19 cellular contexts compared by ENCODE assay signal in the genomic region with DNA sequence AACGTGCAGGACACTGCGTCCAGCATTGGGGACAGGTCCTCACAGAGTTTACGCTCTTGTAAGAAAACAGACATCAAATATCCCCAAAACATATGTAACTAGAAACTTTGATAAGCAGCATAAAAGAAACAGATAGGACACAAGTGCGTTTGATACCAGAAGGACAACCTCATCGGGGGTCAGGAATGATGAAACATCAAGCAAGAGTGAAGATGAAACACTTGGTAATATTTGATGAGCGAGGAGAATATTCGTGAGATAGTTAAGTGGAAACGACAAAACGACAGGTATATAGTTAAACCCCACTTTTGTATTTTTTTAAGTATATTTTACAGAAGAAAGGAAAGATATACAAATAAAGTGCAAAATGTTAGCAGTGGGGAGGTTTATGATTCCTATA.
"Had no signal": no experiment of that assay in that cellular context is flagged by ENCODE, and none has a peak within 500 bp of the region (broad histone marks: within the 10 kb centered on the region; RNA-seq: fewer than 3 reads in every experiment).

No MANE protein-coding gene starts in this region.

- H3K27ac Mint-ChIP-seq: naive thymus-derived CD4-positive, alpha-beta T cell; stimulated activated naive B cell treated with anti-CD40 and anti-IgM and Interleukin-4, amounts not matched to agents 10 μg/mL and 1 μg/mL and 100 μg/mL, for 72 hours; stimulated activated naive CD8-positive, alpha-beta T cell treated with anti-CD3 and anti-CD28 coated beads, Interleukin-15, amount 100 ng/mL, for 72 hours had no signal

- H3K4me1 Mint-ChIP-seq: naive thymus-derived CD4-positive, alpha-beta T cell; stimulated activated naive B cell treated with anti-CD40 and anti-IgM and Interleukin-4, amounts not matched to agents 10 μg/mL and 1 μg/mL and 100 μg/mL, for 72 hours; stimulated activated naive CD8-positive, alpha-beta T cell treated with anti-CD3 and anti-CD28 coated beads, Interleukin-15, amount 100 ng/mL, for 72 hours had no signal

- H3K9me3 Mint-ChIP-seq: stimulated activated naive B cell treated with anti-CD40 and anti-IgM and Interleukin-4, amounts not matched to agents 10 μg/mL and 1 μg/mL and 100 μg/mL, for 72 hours; stimulated activated naive CD8-positive, alpha-beta T cell treated with anti-CD3 and anti-CD28 coated beads, Interleukin-15, amount 100 ng/mL, for 72 hours had no signal

- H3K9me3 ChIP-seq: esophagus muscularis mucosa, gastrocnemius medialis, heart right ventricle, left ventricle myocardium inferior, lower lobe of right lung, neutrophil, right atrium auricular region, sigmoid colon had no signal

- DNase-seq: effector memory CD4-positive, alpha-beta T cell; gastrocnemius medialis; heart right ventricle; hypothalamus; left cardiac atrium; left ventricle myocardium inferior; lower lobe of right lung; mesenchymal stem cell; naive thymus-derived CD4-positive, alpha-beta T cell; sigmoid colon; stimulated activated CD4-positive, alpha-beta T cell treated with anti-CD3 and anti-CD28 coated beads, Interleukin-2, amount 100 ng/mL, for 24 hours; stimulated activated CD4-positive, alpha-beta T cell treated with anti-CD3 and anti-CD28 coated beads, Interleukin-4, amount 100 ng/mL, for 4 hours; stimulated activated naive B cell treated with anti-CD40 and anti-IgM and Interleukin-4, amounts not matched to agents 10 μg/mL and 1 μg/mL and 100 μg/mL, for 72 hours; stimulated activated naive CD8-positive, alpha-beta T cell treated with anti-CD3 and anti-CD28 coated beads, Interleukin-15, amount 100 ng/mL, for 72 hours; trophoblast cell had no signal

- H3K36me3 Mint-ChIP-seq: naive thymus-derived CD4-positive, alpha-beta T cell; stimulated activated naive B cell treated with anti-CD40 and anti-IgM and Interleukin-4, amounts not matched to agents 10 μg/mL and 1 μg/mL and 100 μg/mL, for 72 hours had no signal

- H3K36me3 ChIP-seq: gastrocnemius medialis, lower lobe of right lung, neutrophil, right atrium auricular region had no signal

- H3K4me3 ChIP-seq: esophagus muscularis mucosa, gastrocnemius medialis, heart right ventricle, left ventricle myocardium inferior, lower lobe of right lung, right atrium auricular region, sigmoid colon, skin epidermis had no signal

- H3K27me3 ChIP-seq: esophagus muscularis mucosa, gastrocnemius medialis, heart right ventricle, right atrium auricular region, sigmoid colon had no signal

- H3K27ac ChIP-seq: esophagus muscularis mucosa, gastrocnemius medialis, heart right ventricle, left ventricle myocardium inferior, lower lobe of right lung, neutrophil, right atrium auricular region, sigmoid colon had no signal

- ATAC-seq: gastrocnemius medialis; heart right ventricle; left cardiac atrium; lower lobe of right lung; naive thymus-derived CD4-positive, alpha-beta T cell; stimulated activated naive B cell treated with anti-CD40 and anti-IgM and Interleukin-4, amounts not matched to agents 10 μg/mL and 1 μg/mL and 100 μg/mL, for 72 hours; stimulated activated naive CD8-positive, alpha-beta T cell treated with anti-CD3 and anti-CD28 coated beads, Interleukin-15, amount 100 ng/mL, for 72 hours had no signal

- H3K4me3 Mint-ChIP-seq: naive thymus-derived CD4-positive, alpha-beta T cell; stimulated activated naive B cell treated with anti-CD40 and anti-IgM and Interleukin-4, amounts not matched to agents 10 μg/mL and 1 μg/mL and 100 μg/mL, for 72 hours; stimulated activated naive CD8-positive, alpha-beta T cell treated with anti-CD3 and anti-CD28 coated beads, Interleukin-15, amount 100 ng/mL, for 72 hours had no signal
